ENCODE assay signal across 8 cellular contexts in genomic region chr2:64749446-64749845, GRCh38.
DNase-seq lines count a peak whose midpoint lies in the region; ATAC-seq and TF ChIP-seq lines count a peak whose summit lies in the region.

No MANE protein-coding gene starts in this region.

- POLR2A ChIA-PET in CD4-positive, alpha-beta memory T cell (lab: Charles Lee; ENCODE audit: partially characterized antibody): interaction anchor here (0.6 to 7.7 kb wide), 12 partner anchors 8 to 632 kb away, joined by 3 to 298 read pairs (median 6); partner anchors contain the start of genes AFTPH and SERTAD2

- CTCF ChIA-PET in CD4-positive, alpha-beta memory T cell (lab: Charles Lee; ENCODE audit: partially characterized antibody): interaction anchor here (0.7 to 7.2 kb wide), 13 partner anchors 12 to 226 kb away, joined by 3 to 101 read pairs (median 12); partner anchors contain the start of genes AFTPH and SERTAD2

- intact Hi-C loops in CD4-positive, alpha-beta memory T cell (cut with micrococcal nuclease): no loop called here

- peaks cover 0 to 4% (median 0%) of the 10 kb centered on the region in 8 donors for H3K9me3 Mint-ChIP-seq in CD4-positive, alpha-beta memory T cell
- no peaks in the 10 kb centered on the region for H3K9me3 Mint-ChIP-seq in effector memory CD8-positive, alpha-beta T cell

- peak overlapping the region; percentile 84 to 98 for H3K4me3 ChIP-seq in CD4-positive, alpha-beta memory T cell (ENCODE audit: low read length in 2 of 2)
- H3K4me3 ChIP-seq in NT2/D1 (ENCODE audit: insufficient read length, low read depth) (peak overlapping the region; percentile 67), neutrophil (ENCODE audit: low read depth in 1 of 2, low read length in 1 of 2) (peak overlapping the region in 1 of 2 experiments; percentile 83)

- peaks cover 20% of the 10 kb centered on the region for H3K4me1 ChIP-seq in CD4-positive, alpha-beta memory T cell (ENCODE audit: insufficient read depth, low read length)
- H3K4me1 ChIP-seq in NT2/D1 (ENCODE audit: insufficient read depth, insufficient read length): peaks cover 3% of the 10 kb centered on the region
- H3K4me1 ChIP-seq in neutrophil (ENCODE audit: control insufficient read depth in 1 of 2, insufficient read depth in 1 of 2, low read depth in 1 of 2, low read length in 1 of 2): peaks cover 14 to 16% of the 10 kb centered on the region in 2 experiments

- no peaks in the 10 kb centered on the region for H3K36me3 ChIP-seq in CD4-positive, alpha-beta memory T cell (ENCODE audit: insufficient read depth, low read length)
- no peaks in the 10 kb centered on the region for H3K36me3 ChIP-seq in NT2/D1 (ENCODE audit: insufficient read depth, insufficient read length, low read length)
- peaks cover 3% of the 10 kb centered on the region for H3K36me3 ChIP-seq in neutrophil

- peak overlapping the region; percentile 98 to 99 (median 99) for H3K4me3 Mint-ChIP-seq in CD4-positive, alpha-beta memory T cell
- peak overlapping the region; percentile 92 to 95 for H3K4me3 Mint-ChIP-seq in effector memory CD8-positive, alpha-beta T cell

- H3K27ac Mint-ChIP-seq in CD4-positive, alpha-beta memory T cell: peak overlapping the region; percentile 91 to 98 (median 96)
- H3K27ac Mint-ChIP-seq in effector memory CD8-positive, alpha-beta T cell: peak overlapping the region; percentile 89 to 94

- H3K27ac ChIP-seq in CD4-positive, alpha-beta memory T cell (ENCODE audit: low read depth, low read length): peak overlapping the region; percentile 93
- peak overlapping the region; percentile 95 for H3K27ac ChIP-seq in neutrophil

- DNase-seq in CD4-positive, alpha-beta memory T cell: peak in 1 of 5 donors; percentile 11
- no peak for DNase-seq in NT2/D1 (ENCODE audit: low read depth, low spot score)
- no peak for DNase-seq in effector memory CD8-positive, alpha-beta T cell
- DNase-seq in DMS114 treated with DMSO at 0.1 percent for 48 hours (lab: John Stamatoyannopoulos, UW; ENCODE audit: unreplicated experiment): no peak
- no peak for DNase-seq in cerebellar nuclear complex (lab: John Stamatoyannopoulos, UW)
- DNase-seq in stimulated activated CD4-positive, alpha-beta T cell treated with anti-CD3 and anti-CD28 coated beads, Interleukin-15, amount 100 ng/mL, for 24 hours: no peak

- H3K36me3 Mint-ChIP-seq in CD4-positive, alpha-beta memory T cell: peaks cover 0 to 6% of the 10 kb centered on the region in 2 donors
- peaks cover 5% of the 10 kb centered on the region for H3K36me3 Mint-ChIP-seq in effector memory CD8-positive, alpha-beta T cell (ENCODE audit: insufficient read depth)

- H3K27me3 Mint-ChIP-seq in CD4-positive, alpha-beta memory T cell: no peaks in the 10 kb centered on the region
- no peaks in the 10 kb centered on the region for H3K27me3 Mint-ChIP-seq in effector memory CD8-positive, alpha-beta T cell

- no peak for TF ChIP-seq CTCF in neutrophil (IDR thresholded peaks at IDR 0.05)

- no peak for ATAC-seq in effector memory CD8-positive, alpha-beta T cell (replicated peaks)
- ATAC-seq in HG03095 (IDR thresholded peaks at IDR 0.05; ENCODE audit: unreplicated experiment): no peak

- no peak overlapping the region for H3K9ac ChIP-seq in NT2/D1 (ENCODE audit: insufficient read length, low read depth)

- H3K27me3 ChIP-seq in CD4-positive, alpha-beta memory T cell (ENCODE audit: insufficient read depth, low read length): no peaks in the 10 kb centered on the region
- H3K27me3 ChIP-seq in NT2/D1 (ENCODE audit: insufficient read depth, insufficient read length) (peaks cover 12% of the 10 kb centered on the region), neutrophil (no peaks in the 10 kb centered on the region)

- peaks cover 13 to 30% (median 23%) of the 10 kb centered on the region in 4 donors for H3K4me1 Mint-ChIP-seq in CD4-positive, alpha-beta memory T cell
- peaks cover 9 to 19% of the 10 kb centered on the region in 2 donors for H3K4me1 Mint-ChIP-seq in effector memory CD8-positive, alpha-beta T cell (ENCODE audit: low read depth in 2 of 2)

- no peaks in the 10 kb centered on the region for H3K9me3 ChIP-seq in CD4-positive, alpha-beta memory T cell (ENCODE audit: control insufficient read depth in 1 of 2, low read length in 2 of 2)
- H3K9me3 ChIP-seq in NT2/D1 (ENCODE audit: insufficient read depth, low read length) (no peaks in the 10 kb centered on the region), neutrophil (no peaks in the 10 kb centered on the region)
